ENCODE assay signal across 9 cellular contexts in the genomic region with DNA sequence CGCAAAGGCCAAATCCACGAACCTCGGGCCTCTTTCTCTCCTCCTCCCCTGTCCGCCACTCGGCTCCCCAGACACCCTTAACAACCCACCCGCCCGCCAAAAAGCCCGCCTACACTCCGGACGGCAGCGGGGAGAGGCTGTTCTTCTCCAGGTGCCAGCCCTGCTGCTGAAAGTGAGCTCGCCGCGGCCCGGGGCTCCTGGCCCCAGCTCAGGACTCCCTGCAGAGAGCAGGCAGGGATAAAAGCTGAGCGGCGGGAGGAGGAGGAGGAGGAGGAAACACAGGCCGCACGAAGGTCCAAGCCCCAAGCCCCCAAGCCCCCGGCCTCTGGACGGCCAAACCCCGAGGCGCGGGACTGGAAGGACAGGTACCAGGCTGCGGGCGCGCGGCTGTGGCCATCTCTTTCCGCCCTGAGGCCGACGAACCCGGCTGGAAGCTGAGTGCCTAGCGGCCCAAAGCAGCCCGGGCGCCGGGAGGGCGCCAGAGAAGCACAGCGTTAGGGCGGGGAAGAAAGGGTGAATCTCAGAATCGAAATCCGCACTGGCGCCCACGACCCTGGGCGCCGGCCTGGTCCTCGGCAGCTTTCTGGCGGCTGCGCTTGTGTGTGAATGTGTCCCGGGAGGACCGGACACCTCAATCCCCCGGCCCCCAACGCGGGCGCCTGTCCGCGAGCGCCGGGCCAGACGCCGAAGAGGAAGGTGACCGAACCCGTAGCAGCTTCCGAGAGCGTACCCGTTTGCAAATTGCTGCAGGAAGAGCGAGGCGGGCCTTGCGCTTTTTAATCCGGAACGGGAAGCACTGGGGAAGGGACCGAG. TPM values are rescaled to one million over a fixed set of nuclear protein-coding genes. Genes with fewer than 3 reads are reported as not detected.
DNase-seq lines count a peak whose midpoint lies in the region; ATAC-seq and TF ChIP-seq lines count a peak whose summit lies in the region.
"Had no signal": no experiment of that assay in that cellular context is flagged by ENCODE, and none has a peak within 500 bp of the region (broad histone marks: within the 10 kb centered on the region; RNA-seq: fewer than 3 reads in every experiment).

No MANE protein-coding gene starts in this region.

- H3K4me3 ChIP-seq in NB4 (ENCODE audit: low read depth, low read length) (peak overlapping the region; percentile 52), mesodermal cell (ENCODE audit: extremely low read depth, insufficient read depth, low read length, poor library complexity, severe bottlenecking) (peak overlapping the region; percentile 38)

- WGBS in mesodermal cell (ENCODE audit: insufficient coverage in 2 of 2), 2 experiments: 0% methylated on average over 44 to 62 of the region's 71 CpGs

- H3K9me3 ChIP-seq in mesodermal cell (ENCODE audit: control insufficient read depth, low read length): peaks cover 5% of the 10 kb centered on the region

- TF ChIP-seq POLR2A in NB4 (IDR thresholded peaks at IDR 0.05; ENCODE audit: extremely low read depth, insufficient read length): no peak

- no peaks in the 10 kb centered on the region for H3K36me3 ChIP-seq in mesodermal cell (ENCODE audit: control insufficient read depth, insufficient read depth, low read length)

- TF ChIP-seq CTCF in NB4 (IDR thresholded peaks at IDR 0.05; ENCODE audit: low read depth, low read length): no peak

- H3K4me1 ChIP-seq in mesodermal cell (ENCODE audit: control insufficient read depth, insufficient read depth, low read length, poor library complexity, severe bottlenecking): peaks cover 36% of the 10 kb centered on the region

- DNase-seq in Daoy (ENCODE audit: low read depth) (peak; percentile 68), NB4 (ENCODE audit: low read depth) (peak; percentile 65), NCI-H345 (lab: John Stamatoyannopoulos, UW) (no peak), RKO (ENCODE audit: low spot score) (no peak)
- no peak for DNase-seq in effector CD4-positive, alpha-beta T cell

- H3K27ac ChIP-seq in cingulate gyrus (ENCODE audit: low read depth, low read length): peak overlapping the region; percentile 70
- no peak overlapping the region for H3K27ac ChIP-seq in mesodermal cell (ENCODE audit: low read depth, low read length, severe bottlenecking)
- H3K27ac ChIP-seq: KMS-11 had no signal

- no peak for ATAC-seq in GM21786 (IDR thresholded peaks at IDR 0.05; ENCODE audit: unreplicated experiment)

RNA-seq across cellular contexts. Expression of a gene that starts 3.2 kb away (rescaled TPM):
- 38.3 and 47.5 TPM in 2 replicates for total RNA-seq in Daoy (2014; rRNA removed; shearing (Covaris generic))
- 1.7 TPM for polyA plus RNA-seq in mesodermal cell (2013, experiment 1 of 2)
- 0.25 TPM for polyA plus RNA-seq in mesodermal cell (2013, experiment 2 of 2)

Comparison
In these comparisons a context has a peak if more than half of its experiments do, and no peak if none do; other contexts are left out.
1. DNase-seq: peak in Daoy (single experiment) and NB4 (single experiment); none in NCI-H345 (single experiment), effector CD4-positive, alpha-beta T cell (single experiment) and RKO (single experiment).